In the genomic region with DNA sequence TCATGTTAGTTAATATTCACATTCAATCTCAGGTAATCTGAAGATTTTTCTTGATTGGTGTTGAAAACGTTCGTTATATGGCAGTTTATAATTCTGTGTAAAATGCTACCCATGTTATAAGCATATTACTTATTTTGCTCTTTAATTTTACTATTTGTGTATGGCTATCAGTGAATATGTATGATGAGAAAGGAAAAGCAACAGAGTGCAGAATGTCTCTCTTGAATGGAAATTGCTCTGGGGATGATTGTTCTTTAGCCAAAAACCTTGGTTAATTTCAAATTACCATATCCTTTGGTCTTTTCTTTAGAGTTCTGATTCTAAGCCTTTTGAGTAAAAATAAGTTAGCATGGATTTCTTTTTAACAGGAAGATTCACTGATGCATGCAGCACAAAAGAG, we compare ENCODE assay signal across 15 cellular contexts. TPM values are rescaled to one million over a fixed set of nuclear protein-coding genes. Genes with fewer than 3 reads are reported as not detected.
DNase-seq lines count a peak whose midpoint lies in the region; ATAC-seq and TF ChIP-seq lines count a peak whose summit lies in the region.
"Had no signal": no experiment of that assay in that cellular context is flagged by ENCODE, and none has a peak within 500 bp of the region (broad histone marks: within the 10 kb centered on the region; RNA-seq: fewer than 3 reads in every experiment).

No MANE protein-coding gene starts in this region.

- H3K9me3 ChIP-seq in OCI-LY1 (ENCODE audit: low read length) (no peaks in the 10 kb centered on the region), lower lobe of right lung (no peaks in the 10 kb centered on the region)
- H3K9me3 ChIP-seq: A549, BE2C, HAP-1 had no signal

- H3K9ac ChIP-seq in OCI-LY1 (ENCODE audit: low read length), result peak overlapping the region; percentile 80

- TF ChIP-seq CTCF in OCI-LY1 (IDR thresholded peaks at IDR 0.05; ENCODE audit: low read length) (no peak), brain (conservative IDR thresholded peaks at IDR 0.05) (no peak), nephron (IDR thresholded peaks at IDR 0.05; ENCODE audit: unreplicated experiment in 3 of 3) (no peak), lower lobe of right lung (IDR thresholded peaks at IDR 0.05) (no peak)

- DNase-seq in lower lobe of right lung, result no peak
- DNase-seq in NCI-H748 treated with DMSO at 0.1 percent for 48 hours (lab: John Stamatoyannopoulos, UW), result no peak
- no peak for DNase-seq in SW480 (ENCODE audit: low spot score)
- DNase-seq in DMS153 (lab: John Stamatoyannopoulos, UW), result no peak
- DNase-seq: BE2C; CD4-positive, alpha-beta memory T cell; DMS79 treated with DMSO at 0.1 percent for 48 hours; GDM1; HFFc6 had no signal

- H3K27ac Mint-ChIP-seq in brain (no peak overlapping the region), nephron (peak overlapping the region; percentile 14 to 66 (median 50))
- H3K27ac Mint-ChIP-seq: CD4-positive, alpha-beta memory T cell; HFFc6 had no signal

- H3K27me3 Mint-ChIP-seq in brain (peaks cover 16% of the 10 kb centered on the region), nephron (ENCODE audit: low read depth) (peaks cover 16% of the 10 kb centered on the region)
- H3K27me3 Mint-ChIP-seq: CD4-positive, alpha-beta memory T cell had no signal

- 0 out of 2 replicates have a peak, but pooled peaks cover 3% of the 10 kb centered on the region for H4K20me1 ChIP-seq in OCI-LY1 (ENCODE audit: insufficient read depth, low read length)

- H3K4me3 ChIP-seq in OCI-LY1 (ENCODE audit: low read depth, low read length, poor library complexity, severe bottlenecking) (peak overlapping the region; percentile 88), lower lobe of right lung (no peak overlapping the region)
- H3K4me3 ChIP-seq: A549, HAP-1 had no signal

- H3K79me2 ChIP-seq in OCI-LY1 (ENCODE audit: insufficient read depth, low read length), result peaks cover 68% of the 10 kb centered on the region

- H2AFZ ChIP-seq in OCI-LY1 (ENCODE audit: low read length), result no peak overlapping the region

- H3K36me3 ChIP-seq in OCI-LY1 (ENCODE audit: insufficient read depth, low read length) (peaks cover 5% of the 10 kb centered on the region; the same call in 1 of the 2 replicates), lower lobe of right lung (no peaks in the 10 kb centered on the region)
- H3K36me3 ChIP-seq: BE2C, HAP-1 had no signal

- peak overlapping the region; percentile 94 for H3K4me2 ChIP-seq in OCI-LY1 (ENCODE audit: low read length)
- H3K4me2 ChIP-seq: A549 had no signal

- H3K4me1 Mint-ChIP-seq in brain (peaks cover 11% of the 10 kb centered on the region), nephron (peaks cover 15% of the 10 kb centered on the region)

- H3K36me3 Mint-ChIP-seq in brain (no peaks in the 10 kb centered on the region), nephron (ENCODE audit: low read depth) (no peaks in the 10 kb centered on the region)
- H3K36me3 Mint-ChIP-seq: CD4-positive, alpha-beta memory T cell had no signal

- H3K27ac ChIP-seq in OCI-LY1 (ENCODE audit: low read depth, low read length, poor library complexity, severe bottlenecking), result no peak overlapping the region
- no peak overlapping the region for H3K27ac ChIP-seq in lower lobe of right lung
- H3K27ac ChIP-seq: A549, C4-2B had no signal

- H3K9me3 Mint-ChIP-seq in brain (no peaks in the 10 kb centered on the region), nephron (no peaks in the 10 kb centered on the region)
- H3K9me3 Mint-ChIP-seq: CD4-positive, alpha-beta memory T cell; HFFc6 had no signal

- H3K9me2 ChIP-seq in OCI-LY1 (ENCODE audit: low read depth, low read length), result no peaks in the 10 kb centered on the region

- intact Hi-C loops in lower lobe of right lung (cut with DNase I), result no loop called here

- H3K27me3 ChIP-seq in OCI-LY1 (ENCODE audit: insufficient read depth, low read length) (no peaks in the 10 kb centered on the region), lower lobe of right lung (ENCODE audit: low read depth) (no peaks in the 10 kb centered on the region)

- H3F3A ChIP-seq in OCI-LY1 (ENCODE audit: insufficient read depth, low read length), result peaks cover 6% of the 10 kb centered on the region; the same call in 1 of the 2 replicates

- ATAC-seq in lower lobe of right lung, result no peak
- ATAC-seq: A549 had no signal

- peaks cover 56% of the 10 kb centered on the region for H3K4me1 ChIP-seq in OCI-LY1 (ENCODE audit: insufficient read depth, low read length, severe bottlenecking)
- H3K4me1 ChIP-seq in lower lobe of right lung, result peaks cover 9% of the 10 kb centered on the region
- H3K4me1 ChIP-seq: BE2C had no signal

- peak overlapping the region in 3 of 5 experiments; percentile 17 to 34 (median 19) for H3K4me3 Mint-ChIP-seq in brain
- H3K4me3 Mint-ChIP-seq in nephron, result peak overlapping the region in 2 of 3 experiments; percentile 30 to 56
- H3K4me3 Mint-ChIP-seq: CD4-positive, alpha-beta memory T cell; HFFc6 had no signal

RNA-seq across cellular contexts. Expression of gene SERPINI1, which starts 2.5 kb away (rescaled TPM):
- 55.2 TPM for polyA plus RNA-seq in brain (ENCODE audit: insufficient read depth, low read depth, low replicate concordance)
- total RNA-seq in lower lobe of right lung, result 6.7 TPM

RNA-seq across cellular contexts. Expression of gene PDCD10, which starts 3.3 kb away (rescaled TPM):
- 14.1 TPM for polyA plus RNA-seq in brain (ENCODE audit: insufficient read depth, low read depth, low replicate concordance)
- 49.5 TPM for total RNA-seq in lower lobe of right lung

Comparison
In these comparisons a context has a peak if more than half of its experiments do, and no peak if none do; other contexts are left out.
1. H3K27ac Mint-ChIP-seq: peak in nephron (3 of 3); none in brain (0 of 5).